Comparison of ENCODE assay signal across 20 cellular contexts in genomic region chr5:151881626-151882225, GRCh38.
"Had no signal": no experiment of that assay in that cellular context is flagged by ENCODE, and none has a peak within 500 bp of the region (broad histone marks: within the 10 kb centered on the region; RNA-seq: fewer than 3 reads in every experiment).

No MANE protein-coding gene starts in this region.

- DNase-seq: activated CD4-positive, alpha-beta T cell treated with anti-CD3 and anti-CD28 coated beads for 1 hour; activated CD4-positive, alpha-beta T cell treated with anti-CD3 and anti-CD28 coated beads, Interleukin-2, amount 50 U/mL, for 1 hour; activated CD8-positive, alpha-beta T cell treated with anti-CD3 and anti-CD28 coated beads, Interleukin-2, amount 10 ng/mL, durations not matched to agents 7 days and 5 days; activated gamma-delta T cell treated with Interleukin-2 at 50 U/mL for 16 hours; activated T-cell treated with anti-CD3 and anti-CD28 coated beads, Interleukin-2, amount 50 U/mL, for 1 hour; anterior cingulate cortex; glutamatergic neuron; hippocampal formation; occipital lobe; retina; stimulated activated CD4-positive, alpha-beta T cell treated with anti-CD3 and anti-CD28 coated beads, Interleukin-4, amount 100 ng/mL, for 24 hours; stimulated activated naive CD4-positive, alpha-beta T cell treated with Interleukin-2 at 50 U/mL for 16 hours; WERI-Rb-1 had no signal

- FAIRE-seq: frontal cortex, islet of Langerhans, TTC549 had no signal

- H3K4me1 ChIP-seq: vagina had no signal

- H3K27me3 ChIP-seq: esophagus muscularis mucosa, vagina had no signal

- ATAC-seq: activated CD8-positive, alpha-beta T cell treated with anti-CD3 and anti-CD28 coated beads, Interleukin-2, amount 10 ng/mL, durations not matched to agents 7 days and 5 days had no signal

- H3K4me3 ChIP-seq: coronary artery, esophagus muscularis mucosa, thoracic aorta, vagina had no signal

- H3K27ac ChIP-seq: coronary artery, esophagus muscularis mucosa, thoracic aorta, vagina, WERI-Rb-1 had no signal

- H3K9me3 ChIP-seq: esophagus muscularis mucosa, thoracic aorta, vagina had no signal

- H3K36me3 ChIP-seq: esophagus muscularis mucosa, thoracic aorta, vagina, WERI-Rb-1 had no signal
